ENCODE assay signal across 33 cellular contexts in the genomic region with DNA sequence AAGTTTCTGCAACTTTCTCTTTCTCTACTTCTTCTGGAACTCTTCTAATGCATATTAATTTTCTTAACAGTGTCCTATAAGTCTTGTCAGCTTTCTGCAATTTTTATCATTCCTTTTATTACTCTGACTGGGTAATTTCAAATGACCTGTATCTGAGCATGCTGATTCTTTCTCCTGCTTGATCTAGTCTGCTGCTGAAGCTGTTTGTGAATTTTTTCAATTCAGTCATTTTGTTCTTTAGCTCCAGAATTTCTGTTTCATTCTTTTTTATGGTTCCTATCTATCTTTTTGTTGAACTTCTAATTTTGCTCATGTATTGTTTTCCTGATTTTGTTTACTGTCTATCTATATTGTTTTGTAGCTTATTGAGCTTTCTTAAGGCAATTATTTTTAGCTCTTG. TPM values are rescaled to one million over a fixed set of nuclear protein-coding genes. Genes with fewer than 3 reads are reported as not detected.
A peak's percentile ranks its signal among the peaks of the same experiment; 100 is the strongest.
DNase-seq lines count a peak whose midpoint lies in the region; ATAC-seq, FAIRE-seq and TF ChIP-seq lines count a peak whose summit lies in the region.
"Had no signal": no experiment of that assay in that cellular context is flagged by ENCODE, and none has a peak within 500 bp of the region (broad histone marks: within the 10 kb centered on the region; RNA-seq: fewer than 3 reads in every experiment).

No MANE protein-coding gene starts in this region.

- ATAC-seq in activated T-cell treated with anti-CD3 and anti-CD28 coated beads, Interleukin-2, amount 50 U/mL, for 72 hours (replicated peaks in 1 of 2): no peak
- ATAC-seq in right lobe of liver (no peak), PC-3 (no peak)
- ATAC-seq: GM12878 had no signal

- no peaks in the 10 kb centered on the region for H3K27me3 Mint-ChIP-seq in activated T-cell treated with anti-CD3 and anti-CD28 coated beads, Interleukin-2, amount 50 U/mL, for 72 hours (ENCODE audit: low read depth)
- peaks cover 8% of the 10 kb centered on the region for H3K27me3 Mint-ChIP-seq in H9 (ENCODE audit: low read depth)

- peak overlapping the region; percentile 20 for H3K27ac Mint-ChIP-seq in activated T-cell treated with anti-CD3 and anti-CD28 coated beads, Interleukin-2, amount 50 U/mL, for 72 hours
- peak overlapping the region in 2 of 3 experiments; percentile 32 to 40; a peak in 2 of 7 replicates for H3K27ac Mint-ChIP-seq in H9
- H3K27ac Mint-ChIP-seq: CD14-positive monocyte; CD4-positive, alpha-beta memory T cell; CD4-positive, CD25-positive, alpha-beta regulatory T cell; CD8-positive, alpha-beta memory T cell had no signal

- H4K91ac ChIP-seq in H9 (ENCODE audit: insufficient read length, low read depth, low read length) (no peak overlapping the region), H1 (replicated peaks; ENCODE audit: insufficient read length, low read length) (no peak overlapping the region)

- H3K4me1 Mint-ChIP-seq in activated T-cell treated with anti-CD3 and anti-CD28 coated beads, Interleukin-2, amount 50 U/mL, for 72 hours (ENCODE audit: low read depth): no peaks in the 10 kb centered on the region
- H3K4me1 Mint-ChIP-seq in H9: peaks cover 14 to 34% of the 10 kb centered on the region in 2 experiments
- H3K4me1 Mint-ChIP-seq: CD14-positive monocyte; CD4-positive, alpha-beta memory T cell; CD8-positive, alpha-beta memory T cell had no signal

- no peak overlapping the region for H3K18ac ChIP-seq in H9 (ENCODE audit: insufficient read length, low read depth, low read length)
- no peak overlapping the region for H3K18ac ChIP-seq in H1 (ENCODE audit: extremely low read depth, low read length)

- H3K4me3 ChIP-seq in H1 (ENCODE audit: extremely low read depth in 1 of 4, insufficient read depth in 2 of 4, low read depth in 3 of 4, low read length in 4 of 4) (0 out of 8 replicates have a peak overlapping the region, but pooled peaks of 1 of the 4 experiments have one; percentile 3), right lobe of liver (no peak overlapping the region), PC-3 (ENCODE audit: low read length) (no peak overlapping the region)
- H3K4me3 ChIP-seq: BLaER1, GM12878 had no signal

- H3K4me1 ChIP-seq in H9 (ENCODE audit: insufficient read depth, low read length): no peaks in the 10 kb centered on the region; the same call in 1 of the 2 replicates
- peaks cover 0 to 8% (median 0%) of the 10 kb centered on the region in 4 experiments; a peak in 2 of 7 replicates for H3K4me1 ChIP-seq in H1 (replicated peaks in 1 of 4; ENCODE audit: control insufficient read depth in 3 of 4, insufficient read depth in 4 of 4, low read length in 3 of 4)
- peaks cover 0 to 49% (median 7%) of the 10 kb centered on the region in 4 donors for H3K4me1 ChIP-seq in right lobe of liver
- H3K4me1 ChIP-seq in PC-3 (ENCODE audit: insufficient read depth, low read length): no peaks in the 10 kb centered on the region
- H3K4me1 ChIP-seq: BE2C, BLaER1 had no signal

- H3T11ph ChIP-seq in H9 (ENCODE audit: low read length): no peak overlapping the region

- no peak overlapping the region for H2AK5ac ChIP-seq in H9 (ENCODE audit: insufficient read length, low read length)
- H2AK5ac ChIP-seq in H1 (ENCODE audit: low read depth, low read length): no peak overlapping the region

- H2AFZ ChIP-seq in H9 (ENCODE audit: low read length): no peak overlapping the region
- no peak overlapping the region for H2AFZ ChIP-seq in H1 (ENCODE audit: low read length)
- H2AFZ ChIP-seq in PC-3 (ENCODE audit: low read length): no peak overlapping the region

- H3K79me1 ChIP-seq in H9 (ENCODE audit: insufficient read depth, low read depth, low read length, poor library complexity, severe bottlenecking): no peaks in the 10 kb centered on the region
- H3K79me1 ChIP-seq in H1 (ENCODE audit: low read depth, low read length): no peaks in the 10 kb centered on the region

- H3K23ac ChIP-seq in H9 (ENCODE audit: insufficient read length, low read depth, low read length) (no peak overlapping the region), H1 (ENCODE audit: insufficient read length) (no peak overlapping the region)

- H3K9ac ChIP-seq in H9 (ENCODE audit: extremely low read depth, insufficient read length, low read length): no peak overlapping the region
- H3K9ac ChIP-seq in H1 (replicated peaks in 1 of 4; ENCODE audit: extremely low read depth in 1 of 4, low read depth in 3 of 4, low read length in 3 of 4): no peak overlapping the region
- H3K9ac ChIP-seq in PC-3 (ENCODE audit: low read length): no peak overlapping the region
- H3K9ac ChIP-seq: BLaER1 had no signal

- no peak for DNase-seq in activated T-cell treated with anti-CD3 and anti-CD28 coated beads, Interleukin-2, amount 50 U/mL, for 72 hours
- DNase-seq in activated T-cell treated with anti-CD3 and anti-CD28 coated beads for 4 hours (no peak), H9 (no peak), H1 (ENCODE audit: low read depth in 1 of 2, low spot score in 2 of 2) (no peak), right lobe of liver (no peak), SKM-1 treated with dmso at 0.1 percent for 144 hours (lab: John Stamatoyannopoulos, UW; ENCODE audit: unreplicated experiment) (no peak), PC-3 (no peak)
- DNase-seq in activated naive CD4-positive, alpha-beta T cell (lab: John Stamatoyannopoulos, UW): no peak
- DNase-seq: 8988T; ACHN; BE2C; C1 segment of cervical spinal cord; CD4-positive, alpha-beta memory T cell; CD4-positive, CD25-positive, alpha-beta regulatory T cell; CD8-positive, alpha-beta memory T cell; COR-L47; DMS 273 treated with DMSO at 0.1 percent for 48 hours; DMS153; DMS53; DMS79; DND-41; EL; GDM1 had no signal

- no peaks in the 10 kb centered on the region for H3K9me2 ChIP-seq in PC-3 (replicated peaks; ENCODE audit: low read length)

- H4K20me1 ChIP-seq in H9 (ENCODE audit: control insufficient read depth, insufficient read depth, insufficient read length) (no peaks in the 10 kb centered on the region), H1 (replicated peaks in 1 of 2; ENCODE audit: control insufficient read depth in 1 of 2, insufficient read depth in 2 of 2, low read length in 2 of 2) (no peaks in the 10 kb centered on the region), PC-3 (ENCODE audit: low read length) (no peaks in the 10 kb centered on the region)
- H4K20me1 ChIP-seq: BLaER1 had no signal

- H3K4me2 ChIP-seq in H9 (ENCODE audit: insufficient read depth, insufficient read length, low read length) (no peak overlapping the region), H1 (ENCODE audit: insufficient read depth in 1 of 2, low read depth in 2 of 2, low read length in 2 of 2) (no peak overlapping the region), PC-3 (ENCODE audit: low read length) (no peak overlapping the region)
- H3K4me2 ChIP-seq: BLaER1 had no signal

- intact Hi-C loops in right lobe of liver (cut with DNase I) (no loop called here), PC-3 (cut with micrococcal nuclease) (no loop called here)

- H2BK12ac ChIP-seq in H9 (ENCODE audit: insufficient read length, low read depth, low read length) (no peak overlapping the region), H1 (ENCODE audit: low read depth, low read length) (no peak overlapping the region)

- H2BK120ac ChIP-seq in H9 (ENCODE audit: low read depth, low read length, poor library complexity, severe bottlenecking): no peak overlapping the region
- no peak overlapping the region for H2BK120ac ChIP-seq in H1 (replicated peaks; ENCODE audit: low read depth, low read length)

- H3K27ac ChIP-seq in H9 (ENCODE audit: insufficient read length, low read depth, low read length): no peak overlapping the region
- H3K27ac ChIP-seq in H1 (ENCODE audit: low read depth, low read length): no peak overlapping the region
- peak overlapping the region in 2 of 3 donors; percentile 77 to 87 for H3K27ac ChIP-seq in right lobe of liver
- H3K27ac ChIP-seq in PC-3 (ENCODE audit: low read length): no peak overlapping the region
- H3K27ac ChIP-seq: BLaER1 had no signal

- no peak for TF ChIP-seq CTCF in H9 (conservative IDR thresholded peaks at IDR 0.05)
- no peak for TF ChIP-seq CTCF in H1 (IDR thresholded peaks at IDR 0.05; ENCODE audit: control extremely low read depth in 1 of 3, insufficient read depth in 1 of 3, low read depth in 1 of 3, low read length in 3 of 3)
- TF ChIP-seq CTCF in right lobe of liver (IDR thresholded peaks at IDR 0.05): no peak
- no peak for TF ChIP-seq CTCF in PC-3 (conservative IDR thresholded peaks at IDR 0.05; ENCODE audit: low read depth, low read length)

- H3K9me3 ChIP-seq in H9 (ENCODE audit: control insufficient read depth, low read depth, low read length): peaks cover 25% of the 10 kb centered on the region
- peaks cover 13 to 24% of the 10 kb centered on the region in 2 experiments for H3K9me3 ChIP-seq in H1 (ENCODE audit: insufficient read depth in 2 of 2, low read depth in 1 of 2, low read length in 1 of 2)
- no peaks in the 10 kb centered on the region for H3K9me3 ChIP-seq in right lobe of liver
- no peaks in the 10 kb centered on the region for H3K9me3 ChIP-seq in PC-3 (ENCODE audit: low read length)
- H3K9me3 ChIP-seq: BE2C had no signal

- POLR2A ChIA-PET in H1 (lab: Charles Lee; ENCODE audit: partially characterized antibody): interaction anchor here (0.8 to 1.3 kb wide), 2 partner anchors 16 to 18 kb away, joined by 3 to 4 read pairs; no protein-coding TSS in a partner anchor
- POLR2A ChIA-PET in PC-3 (lab: Charles Lee; ENCODE audit: unreplicated experiment): no interaction called here

- H3K36me3 Mint-ChIP-seq in activated T-cell treated with anti-CD3 and anti-CD28 coated beads, Interleukin-2, amount 50 U/mL, for 72 hours (ENCODE audit: insufficient read depth in 2 of 2): peaks cover 20 to 23% of the 10 kb centered on the region in 2 donors
- peaks cover 29 to 46% (median 32%) of the 10 kb centered on the region in 3 experiments for H3K36me3 Mint-ChIP-seq in H9 (ENCODE audit: insufficient read depth in 1 of 3, low read depth in 3 of 3)
- H3K36me3 Mint-ChIP-seq: CD14-positive monocyte had no signal

- H3K4me3 Mint-ChIP-seq in activated T-cell treated with anti-CD3 and anti-CD28 coated beads, Interleukin-2, amount 50 U/mL, for 72 hours: no peak overlapping the region
- H3K4me3 Mint-ChIP-seq in H9: no peak overlapping the region
- H3K4me3 Mint-ChIP-seq: CD14-positive monocyte; CD4-positive, alpha-beta memory T cell; CD8-positive, alpha-beta memory T cell had no signal

- H2BK20ac ChIP-seq in H9 (ENCODE audit: low read depth, low read length, poor library complexity, severe bottlenecking) (no peak overlapping the region), H1 (ENCODE audit: low read length) (no peak overlapping the region)

- H3K56ac ChIP-seq in H9 (ENCODE audit: insufficient read length, low read depth, low read length) (no peak overlapping the region), H1 (replicated peaks; ENCODE audit: insufficient read length, low read depth, low read length) (no peak overlapping the region)

- H3K23me2 ChIP-seq in H9 (ENCODE audit: insufficient read length, low read depth, low read length, poor library complexity, severe bottlenecking): no peaks in the 10 kb centered on the region
- H3K23me2 ChIP-seq in H1 (ENCODE audit: low read depth, low read length): no peaks in the 10 kb centered on the region

- H3K14ac ChIP-seq in H9 (ENCODE audit: insufficient read depth, low read length) (no peak overlapping the region), H1 (ENCODE audit: insufficient read length) (no peak overlapping the region)

- no peak for TF ChIP-seq EP300 in H1 (IDR thresholded peaks at IDR 0.05; ENCODE audit: borderline replicate concordance in 1 of 2, low read depth in 2 of 2, low read length in 2 of 2)

- H3K27me3 ChIP-seq in H9 (ENCODE audit: insufficient read depth, low read length) (no peaks in the 10 kb centered on the region), H1 (replicated peaks in 1 of 4; ENCODE audit: control insufficient read depth in 3 of 4, extremely low read depth in 1 of 4, insufficient read depth in 3 of 4, low read length in 3 of 4) (no peaks in the 10 kb centered on the region), right lobe of liver (no peaks in the 10 kb centered on the region), PC-3 (ENCODE audit: low read length) (no peaks in the 10 kb centered on the region)
- H3K27me3 ChIP-seq: BE2C, BLaER1 had no signal

- no peak overlapping the region for H2BK5ac ChIP-seq in H9 (ENCODE audit: insufficient read length, low read length)
- no peak overlapping the region for H2BK5ac ChIP-seq in H1 (ENCODE audit: low read depth, low read length)

- CTCF ChIA-PET in H1 (lab: Charles Lee; ENCODE audit: partially characterized antibody) (interaction anchor here (1.1 to 1.2 kb wide), 2 partner anchors 15 to 76 kb away, joined by 3 read pairs; no protein-coding TSS in a partner anchor), PC-3 (lab: Charles Lee) (no interaction called here)

- TF ChIP-seq POLR2A in H1 (IDR thresholded peaks at IDR 0.05; ENCODE audit: control extremely low read depth in 1 of 2, low read depth in 2 of 2, low read length in 2 of 2): no peak
- TF ChIP-seq POLR2A in right lobe of liver (IDR thresholded peaks at IDR 0.05): no peak

- no peak for TF ChIP-seq RAD21 in H1 (IDR thresholded peaks at IDR 0.05 in 1 of 2, conservative IDR thresholded peaks at IDR 0.05 in 1 of 2; ENCODE audit: low read depth in 2 of 2, low read length in 2 of 2)

- FAIRE-seq in H1 (lab: Jason Lieb, UNC): peak; percentile 62
- FAIRE-seq: A204.1, GM12878, GM12892, GM18507 had no signal

- H2BK15ac ChIP-seq in H9 (ENCODE audit: low read depth, low read length) (no peak overlapping the region), H1 (ENCODE audit: low read length) (no peak overlapping the region)

- H3K4ac ChIP-seq in H9 (ENCODE audit: low read depth, low read length) (no peak overlapping the region), H1 (replicated peaks; ENCODE audit: insufficient read length, low read depth, low read length) (no peak overlapping the region)

- H3K9me3 Mint-ChIP-seq in activated T-cell treated with anti-CD3 and anti-CD28 coated beads, Interleukin-2, amount 50 U/mL, for 72 hours: peaks cover 6 to 20% of the 10 kb centered on the region in 2 donors
- peaks cover 34 to 39% of the 10 kb centered on the region in 2 experiments for H3K9me3 Mint-ChIP-seq in H9

- H3K36me3 ChIP-seq in H1 (ENCODE audit: control insufficient read depth in 2 of 4, insufficient read depth in 4 of 4, low read length in 3 of 4): no peaks in the 10 kb centered on the region
- no peaks in the 10 kb centered on the region for H3K36me3 ChIP-seq in right lobe of liver
- H3K36me3 ChIP-seq in PC-3 (ENCODE audit: low read depth, low read length): no peaks in the 10 kb centered on the region
- H3K36me3 ChIP-seq: BE2C, BLaER1 had no signal

- H3K79me2 ChIP-seq in H9 (ENCODE audit: insufficient read depth, low read length) (no peaks in the 10 kb centered on the region), H1 (ENCODE audit: control insufficient read depth in 1 of 2, insufficient read depth in 2 of 2, low read length in 2 of 2) (no peaks in the 10 kb centered on the region), PC-3 (ENCODE audit: low read length) (no peaks in the 10 kb centered on the region)

- H3F3A ChIP-seq in PC-3 (ENCODE audit: low read length, unreplicated experiment): no peaks in the 10 kb centered on the region

- H4K8ac ChIP-seq in H9 (replicated peaks; ENCODE audit: insufficient read length, low read depth, low read length): no peak overlapping the region
- no peak overlapping the region for H4K8ac ChIP-seq in H1 (ENCODE audit: extremely low read depth, insufficient read depth, low read length)

- no TSS peak for BruUV-seq in PC-3 (replicated peaks; lab: Mats Ljungman, UMichigan)

- H4K5ac ChIP-seq in H9 (ENCODE audit: insufficient read length, low read depth, low read length) (no peak overlapping the region), H1 (ENCODE audit: insufficient read length, low read depth, low read length) (no peak overlapping the region)

RNA-seq across cellular contexts. Expression of a gene that starts 1.5 kb away (rescaled TPM):
- total RNA-seq in activated T-cell treated with anti-CD3 and anti-CD28 coated beads, Interleukin-2, amount 50 U/mL, for 72 hours: 1 to 10 TPM in 1 of 2 donors, under 1 TPM in 1; 0.79 to 1.2 TPM
- 20.1 and 21.8 TPM in 2 replicates for total RNA-seq in H9 (2021)
- 20.1 and 20.9 TPM in 2 replicates for total RNA-seq in H1 (2021; fragmentation: NEBNext Ultra II Directional; extraction: Animal tissue kit (Norgen Biotek cat#: 25700))
- 7.5 and 12.0 TPM in 2 replicates for polyA plus RNA-seq in H1 (2011; rRNA removed)
- polyA plus RNA-seq in H1 (2011; cell fraction: cytosol; rRNA removed): 13.2 TPM
- 9.8 TPM for polyA plus RNA-seq in H1 (2011; cell fraction: nucleus; rRNA removed)
- 21.0 to 30.7 TPM (median 21.7 TPM) in 4 replicates for polyA plus RNA-seq in H1 (2012, experiment 1 of 2)
- polyA plus RNA-seq in H1 (2012, experiment 2 of 2): 2.5 TPM
- 16.9 TPM for polyA plus RNA-seq in H1 (2013, experiment 1 of 2)
- polyA plus RNA-seq in H1 (2013, experiment 2 of 2): 15.6 TPM
- 11.2 and 18.7 TPM in 2 replicates for polyA minus RNA-seq in H1 (2011; rRNA and poly(A)+ RNA removed)
- 7.1 TPM for polyA minus RNA-seq in H1 (2011; cell fraction: cytosol; rRNA and poly(A)+ RNA removed)
- polyA minus RNA-seq in H1 (2011; cell fraction: nucleus; rRNA and poly(A)+ RNA removed): 5.7 TPM
- total RNA-seq in right lobe of liver: 100 to 1,000 TPM in 2 of 6 experiments, 10 to 100 TPM in 4; 48.1 to 130 (median 75.8) TPM
- not detected in 2 replicates for total RNA-seq in PC-3 (2014; rRNA removed)
- total RNA-seq: A673, Daoy, G401, GM12878 had no signal
- polyA plus RNA-seq: CD14-positive monocyte; CD4-positive, alpha-beta memory T cell; CD8-positive, alpha-beta memory T cell had no signal

RNA-seq across cellular contexts. Expression of a gene that starts 34.5 kb away (rescaled TPM):
- total RNA-seq in activated T-cell treated with anti-CD3 and anti-CD28 coated beads, Interleukin-2, amount 50 U/mL, for 72 hours: 10 to 100 TPM; 15.4 to 20.4 TPM
- total RNA-seq in H9 (2021) (1.0 and 1.6 TPM in 2 replicates), right lobe of liver (100 to 1,000 TPM in 2 of 6 experiments, 10 to 100 TPM in 4; 82.4 to 199 (median 94.1) TPM), PC-3 (2014; rRNA removed) (0.17 and 0.69 TPM in 2 replicates)
- 1.0 and 1.4 TPM in 2 replicates for total RNA-seq in H1 (2021; fragmentation: NEBNext Ultra II Directional; extraction: Animal tissue kit (Norgen Biotek cat#: 25700))
- 0.65 and 0.82 TPM in 2 replicates for polyA plus RNA-seq in H1 (2011; rRNA removed)
- 1.5 TPM for polyA plus RNA-seq in H1 (2011; cell fraction: cytosol; rRNA removed)
- 1.1 TPM for polyA plus RNA-seq in H1 (2011; cell fraction: nucleus; rRNA removed)
- 0.52 to 0.94 TPM (median 0.69 TPM) in 4 replicates for polyA plus RNA-seq in H1 (2012, experiment 1 of 2)
- polyA plus RNA-seq in H1 (2012, experiment 2 of 2): not detected
- polyA plus RNA-seq in H1 (2013, experiment 1 of 2): 0.81 TPM
- polyA plus RNA-seq in H1 (2013, experiment 2 of 2): 0.59 TPM
- 0.37 and 0.79 TPM in 2 replicates for polyA minus RNA-seq in H1 (2011; rRNA and poly(A)+ RNA removed)
- polyA minus RNA-seq in H1 (2011; cell fraction: cytosol; rRNA and poly(A)+ RNA removed): 1.1 TPM
- polyA minus RNA-seq in H1 (2011; cell fraction: nucleus; rRNA and poly(A)+ RNA removed): 1.9 TPM

RNA-seq across cellular contexts. Expression of a gene that starts 40.1 kb away (rescaled TPM):
- not detected for total RNA-seq in activated T-cell treated with anti-CD3 and anti-CD28 coated beads, Interleukin-2, amount 50 U/mL, for 72 hours
- total RNA-seq in H9 (2021): 0.50 and 0.97 TPM in 2 replicates
- 0.54 and 0.99 TPM in 2 replicates for total RNA-seq in H1 (2021; fragmentation: NEBNext Ultra II Directional; extraction: Animal tissue kit (Norgen Biotek cat#: 25700))
- polyA plus RNA-seq in H1 (2011; rRNA removed): 0.27 and 0.55 TPM in 2 replicates
- 0.58 TPM for polyA plus RNA-seq in H1 (2011; cell fraction: cytosol; rRNA removed)
- polyA plus RNA-seq in H1 (2011; cell fraction: nucleus; rRNA removed): 1.1 TPM
- 0.25 to 0.98 TPM (median 0.59 TPM) in 4 replicates for polyA plus RNA-seq in H1 (2012, experiment 1 of 2)
- polyA plus RNA-seq in H1 (2012, experiment 2 of 2): not detected
- 0.95 TPM for polyA plus RNA-seq in H1 (2013, experiment 1 of 2)
- polyA plus RNA-seq in H1 (2013, experiment 2 of 2): 0.94 TPM
- polyA minus RNA-seq in H1 (2011; rRNA and poly(A)+ RNA removed): 0.63 and 0.91 TPM in 2 replicates
- not detected for polyA minus RNA-seq in H1 (2011; cell fraction: cytosol; rRNA and poly(A)+ RNA removed)
- polyA minus RNA-seq in H1 (2011; cell fraction: nucleus; rRNA and poly(A)+ RNA removed): 0.80 TPM
- 100 to 1,000 TPM in 4 of 6 experiments, 10 to 100 TPM in 2; 94.5 to 201 (median 140) TPM for total RNA-seq in right lobe of liver
- not detected in 2 replicates for total RNA-seq in PC-3 (2014; rRNA removed)
- total RNA-seq: CD4-positive, alpha-beta memory T cell; CD4-positive, CD25-positive, alpha-beta regulatory T cell; CD8-positive, alpha-beta memory T cell; Daoy; G401; GM12878 had no signal
- polyA plus RNA-seq: AG04450; CD14-positive monocyte; CD4-positive, alpha-beta memory T cell; CD4-positive, CD25-positive, alpha-beta regulatory T cell; CD8-positive, alpha-beta memory T cell; GM12878 had no signal

Comparison
In these comparisons a context has a peak if more than half of its experiments do, and no peak if none do; other contexts are left out.
1. H3K27ac ChIP-seq: peak in right lobe of liver (2 of 3); none in H9 (single experiment), H1 (single experiment) and PC-3 (single experiment).
2. RNA of a gene that starts 40.1 kb away (total RNA-seq): 94.5 to 201 TPM in right lobe of liver; 0.54 to 0.99 TPM in H1, 0.50 to 0.97 TPM in H9, not detected in activated T-cell treated with anti-CD3 and anti-CD28 coated beads, Interleukin-2, amount 50 U/mL, for 72 hours and not detected in PC-3; every median in the first group is over 10 times any median in the second.